19 cellular contexts compared by ENCODE assay signal in the genomic region with DNA sequence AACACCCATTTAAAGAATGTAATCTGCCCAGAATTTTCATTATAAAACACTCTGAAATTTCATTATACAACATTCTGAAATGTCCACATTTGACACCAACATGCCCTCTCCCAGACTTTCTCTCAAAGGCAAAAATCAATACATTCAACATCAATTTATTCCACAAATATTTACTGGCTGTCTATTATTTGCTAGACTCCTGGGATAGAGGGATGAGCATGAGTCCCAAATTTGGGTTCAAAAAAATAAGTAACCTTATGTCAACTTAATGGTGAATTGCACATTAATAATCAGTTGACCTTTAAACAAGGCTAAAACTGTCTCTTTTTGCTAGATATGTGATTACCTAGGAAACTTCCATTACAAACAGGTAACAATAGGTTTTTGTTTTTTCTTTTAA.
DNase-seq lines count a peak whose midpoint lies in the region; FAIRE-seq and TF ChIP-seq lines count a peak whose summit lies in the region.
"Had no signal": no experiment of that assay in that cellular context is flagged by ENCODE, and none has a peak within 500 bp of the region (broad histone marks: within the 10 kb centered on the region; RNA-seq: fewer than 3 reads in every experiment).

No MANE protein-coding gene starts in this region.

- H3K27me3 ChIP-seq in DOHH2 (ENCODE audit: control insufficient read depth, low read length) = no peaks in the 10 kb centered on the region
- no peaks in the 10 kb centered on the region for H3K27me3 ChIP-seq in SU-DHL-6 (ENCODE audit: low read length)
- H3K27me3 ChIP-seq: BLaER1 had no signal

- no peak for DNase-seq in GM19239 (ENCODE audit: insufficient read length, low spot score)
- DNase-seq in hypothalamus (lab: John Stamatoyannopoulos, UW) = no peak
- DNase-seq in urothelium cell line (ENCODE audit: low spot score) = no peak
- no peak for DNase-seq in activated CD4-positive, CD25-positive, alpha-beta regulatory T cell (lab: John Stamatoyannopoulos, UW)
- DNase-seq: Caco-2; CD8-positive, alpha-beta T cell; DMS153; DND-41; EL; GF-D8; GOT3; HFFc6 had no signal

- peak overlapping the region; percentile 20 for H3K9ac ChIP-seq in SU-DHL-6 (ENCODE audit: low read length)
- H3K9ac ChIP-seq: BLaER1 had no signal

- H4K20me1 ChIP-seq in DOHH2 (ENCODE audit: control insufficient read depth, insufficient read depth, low read depth, low read length) (no peaks in the 10 kb centered on the region), SU-DHL-6 (ENCODE audit: low read depth, low read length) (no peaks in the 10 kb centered on the region)
- H4K20me1 ChIP-seq: BLaER1 had no signal

- peaks cover 58% of the 10 kb centered on the region for H3K4me1 ChIP-seq in DOHH2 (ENCODE audit: control insufficient read depth, low read length)
- H3K4me1 ChIP-seq: Caco-2, HAP-1 had no signal

- peak overlapping the region; percentile 56 for H3K4me3 ChIP-seq in DOHH2 (ENCODE audit: low read length)
- H3K4me3 ChIP-seq in SU-DHL-6 (ENCODE audit: insufficient read depth, low read length, poor library complexity, severe bottlenecking) = peak overlapping the region; percentile 43
- H3K4me3 ChIP-seq: BLaER1, HAP-1 had no signal

- H2AFZ ChIP-seq in SU-DHL-6 (ENCODE audit: low read depth, low read length, severe bottlenecking) = peak overlapping the region; percentile 85

- H3K9me3 ChIP-seq in DOHH2 (ENCODE audit: control insufficient read depth, insufficient read depth, low read length) (peaks cover 3% of the 10 kb centered on the region; the same call in 1 of the 2 replicates), SU-DHL-6 (ENCODE audit: insufficient read depth, low read length) (no peaks in the 10 kb centered on the region)
- H3K9me3 ChIP-seq: BLaER1, Caco-2, HAP-1 had no signal

- TF ChIP-seq CTCF in DOHH2 (IDR thresholded peaks at IDR 0.05; ENCODE audit: low read depth, low read length, poor library complexity, severe bottlenecking) = no peak
- TF ChIP-seq CTCF in SU-DHL-6 (IDR thresholded peaks at IDR 0.05; ENCODE audit: insufficient read depth, low read length, poor library complexity, severe bottlenecking) = no peak

- H3K36me3 ChIP-seq in DOHH2 (ENCODE audit: control insufficient read depth, low read length) (peaks cover 13% of the 10 kb centered on the region), SU-DHL-6 (ENCODE audit: low read length) (peaks cover 10% of the 10 kb centered on the region)
- H3K36me3 ChIP-seq: BLaER1, HAP-1 had no signal

- H3K79me2 ChIP-seq in DOHH2 (ENCODE audit: control insufficient read depth, low read length) (no peaks in the 10 kb centered on the region), SU-DHL-6 (ENCODE audit: insufficient read depth, low read length) (no peaks in the 10 kb centered on the region)

- H3F3A ChIP-seq in DOHH2 (ENCODE audit: control insufficient read depth, insufficient read depth) (peaks cover 6% of the 10 kb centered on the region; the same call in 1 of the 2 replicates), SU-DHL-6 (ENCODE audit: insufficient read depth) (peaks cover 9% of the 10 kb centered on the region)

- H3K27ac ChIP-seq in DOHH2 (ENCODE audit: low read depth, low read length) (peak overlapping the region; percentile 83), SU-DHL-6 (ENCODE audit: low read depth, low read length) (peak overlapping the region; percentile 92)
- H3K27ac ChIP-seq: BLaER1, C4-2B had no signal

- peak; percentile 33 for FAIRE-seq in GM19239 (lab: Jason Lieb, UNC)
- FAIRE-seq in urothelium cell line (lab: Jason Lieb, UNC) = no peak
- FAIRE-seq: GM18507, H54 had no signal

- no peaks in the 10 kb centered on the region for H3K9me2 ChIP-seq in DOHH2 (replicated peaks; ENCODE audit: control insufficient read depth, low read length)
- H3K9me2 ChIP-seq in SU-DHL-6 (replicated peaks; ENCODE audit: insufficient read depth, low read length) = no peaks in the 10 kb centered on the region

- H3K4me2 ChIP-seq in DOHH2 (ENCODE audit: low read length) (peak overlapping the region; percentile 69), SU-DHL-6 (ENCODE audit: low read depth, low read length, poor library complexity, severe bottlenecking) (peak overlapping the region; percentile 70)
